In genomic region chr19:39823693-39824092, GRCh38 we compare ENCODE assay signal across 1 cellular context.
A peak's percentile ranks its signal among the peaks of the same experiment; 100 is the strongest.
TF ChIP-seq lines count a peak whose summit lies in the region.

No MANE protein-coding gene starts in this region.

TF ChIP-seq in SK-N-SH treated with all-trans-retinoic acid at 6 μM for 48 hours, 23 proteins besides CTCF, POLR2A, EP300 and RAD21 (continued from another document):
- TF ChIP-seq, protein P1, sequence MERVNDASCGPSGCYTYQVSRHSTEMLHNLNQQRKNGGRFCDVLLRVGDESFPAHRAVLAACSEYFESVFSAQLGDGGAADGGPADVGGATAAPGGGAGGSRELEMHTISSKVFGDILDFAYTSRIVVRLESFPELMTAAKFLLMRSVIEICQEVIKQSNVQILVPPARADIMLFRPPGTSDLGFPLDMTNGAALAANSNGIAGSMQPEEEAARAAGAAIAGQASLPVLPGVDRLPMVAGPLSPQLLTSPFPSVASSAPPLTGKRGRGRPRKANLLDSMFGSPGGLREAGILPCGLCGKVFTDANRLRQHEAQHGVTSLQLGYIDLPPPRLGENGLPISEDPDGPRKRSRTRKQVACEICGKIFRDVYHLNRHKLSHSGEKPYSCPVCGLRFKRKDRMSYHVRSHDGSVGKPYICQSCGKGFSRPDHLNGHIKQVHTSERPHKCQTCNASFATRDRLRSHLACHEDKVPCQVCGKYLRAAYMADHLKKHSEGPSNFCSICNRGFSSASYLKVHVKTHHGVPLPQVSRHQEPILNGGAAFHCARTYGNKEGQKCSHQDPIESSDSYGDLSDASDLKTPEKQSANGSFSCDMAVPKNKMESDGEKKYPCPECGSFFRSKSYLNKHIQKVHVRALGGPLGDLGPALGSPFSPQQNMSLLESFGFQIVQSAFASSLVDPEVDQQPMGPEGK (CRISPR knock-in tag; IDR thresholded peaks at IDR 0.05; ENCODE audit: borderline replicate concordance) = 0 out of 2 replicates have a peak, but pooled peaks have one; percentile 6
- TF ChIP-seq ISL1 (CRISPR knock-in tag; IDR thresholded peaks at IDR 0.05) (no peak), BACH2 (CRISPR knock-in tag; IDR thresholded peaks at IDR 0.05; ENCODE audit: borderline replicate concordance) (no peak), GLIS3 (CRISPR knock-in tag; IDR thresholded peaks at IDR 0.05) (0 out of 2 replicates have a peak, but pooled peaks have one; percentile 13)
- TF ChIP-seq, protein P2, sequence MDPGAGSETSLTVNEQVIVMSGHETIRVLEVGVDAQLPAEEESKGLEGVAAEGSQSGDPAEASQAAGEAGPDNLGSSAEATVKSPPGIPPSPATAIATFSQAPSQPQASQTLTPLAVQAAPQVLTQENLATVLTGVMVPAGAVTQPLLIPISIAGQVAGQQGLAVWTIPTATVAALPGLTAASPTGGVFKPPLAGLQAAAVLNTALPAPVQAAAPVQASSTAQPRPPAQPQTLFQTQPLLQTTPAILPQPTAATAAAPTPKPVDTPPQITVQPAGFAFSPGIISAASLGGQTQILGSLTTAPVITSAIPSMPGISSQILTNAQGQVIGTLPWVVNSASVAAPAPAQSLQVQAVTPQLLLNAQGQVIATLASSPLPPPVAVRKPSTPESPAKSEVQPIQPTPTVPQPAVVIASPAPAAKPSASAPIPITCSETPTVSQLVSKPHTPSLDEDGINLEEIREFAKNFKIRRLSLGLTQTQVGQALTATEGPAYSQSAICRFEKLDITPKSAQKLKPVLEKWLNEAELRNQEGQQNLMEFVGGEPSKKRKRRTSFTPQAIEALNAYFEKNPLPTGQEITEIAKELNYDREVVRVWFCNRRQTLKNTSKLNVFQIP (CRISPR knock-in tag; IDR thresholded peaks at IDR 0.05; ENCODE audit: borderline replicate concordance, low read depth) = no peak
- TF ChIP-seq, protein P3, sequence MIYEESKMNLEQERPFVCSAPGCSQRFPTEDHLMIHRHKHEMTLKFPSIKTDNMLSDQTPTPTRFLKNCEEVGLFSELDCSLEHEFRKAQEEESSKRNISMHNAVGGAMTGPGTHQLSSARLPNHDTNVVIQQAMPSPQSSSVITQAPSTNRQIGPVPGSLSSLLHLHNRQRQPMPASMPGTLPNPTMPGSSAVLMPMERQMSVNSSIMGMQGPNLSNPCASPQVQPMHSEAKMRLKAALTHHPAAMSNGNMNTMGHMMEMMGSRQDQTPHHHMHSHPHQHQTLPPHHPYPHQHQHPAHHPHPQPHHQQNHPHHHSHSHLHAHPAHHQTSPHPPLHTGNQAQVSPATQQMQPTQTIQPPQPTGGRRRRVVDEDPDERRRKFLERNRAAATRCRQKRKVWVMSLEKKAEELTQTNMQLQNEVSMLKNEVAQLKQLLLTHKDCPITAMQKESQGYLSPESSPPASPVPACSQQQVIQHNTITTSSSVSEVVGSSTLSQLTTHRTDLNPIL (CRISPR knock-in tag; IDR thresholded peaks at IDR 0.05; ENCODE audit: low read depth) = no peak
